Comparison of ENCODE assay signal across 1 cellular context in the genomic region with DNA sequence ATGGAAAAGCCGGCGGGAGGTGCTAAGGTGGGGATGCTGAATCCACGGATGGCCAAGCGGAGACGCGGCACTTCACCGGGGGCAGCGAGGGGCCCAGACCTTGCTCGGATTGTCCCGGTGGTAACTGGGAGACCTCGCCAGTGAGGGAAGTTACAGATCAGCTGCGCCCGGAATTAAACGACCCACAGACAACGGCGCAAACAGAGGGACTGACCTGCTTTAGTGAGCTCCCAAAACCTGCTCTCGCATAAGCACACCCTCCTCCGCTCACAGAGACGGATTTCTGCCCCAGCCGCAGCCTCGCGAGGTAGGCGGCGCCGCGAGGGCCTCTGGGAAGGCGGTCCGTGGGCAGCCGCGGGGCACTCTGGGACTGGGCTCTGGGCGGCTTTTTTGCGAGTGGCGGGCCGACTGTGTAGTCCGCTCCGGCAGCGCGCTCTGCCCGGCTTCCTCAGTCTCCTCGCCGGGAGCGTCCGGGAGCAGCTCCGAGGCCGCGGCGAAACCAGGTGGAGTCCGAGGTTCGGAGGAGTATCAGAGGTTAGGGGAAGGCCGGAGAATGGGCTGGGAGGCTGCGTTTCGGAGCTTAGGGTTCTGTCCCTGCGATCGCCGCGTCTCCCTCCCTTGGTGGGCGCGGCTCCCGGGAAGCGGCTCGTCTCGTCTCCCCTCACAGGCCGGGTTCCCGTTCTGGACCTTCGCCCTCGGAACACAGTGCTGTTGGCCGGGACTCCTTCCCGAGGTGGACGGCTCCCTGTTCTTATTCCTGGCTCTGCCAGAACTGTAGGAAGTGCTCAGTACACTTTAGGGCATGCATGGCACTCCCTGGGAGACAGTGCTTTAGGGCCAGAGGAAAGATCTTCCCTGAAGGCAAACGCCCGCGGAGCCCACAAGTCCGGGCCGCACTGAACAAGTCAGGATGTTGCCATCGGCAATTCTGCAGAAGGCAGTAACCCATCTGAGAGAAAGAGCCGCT.
TF ChIP-seq lines count a peak whose summit lies in the region.

A gene with protein sequence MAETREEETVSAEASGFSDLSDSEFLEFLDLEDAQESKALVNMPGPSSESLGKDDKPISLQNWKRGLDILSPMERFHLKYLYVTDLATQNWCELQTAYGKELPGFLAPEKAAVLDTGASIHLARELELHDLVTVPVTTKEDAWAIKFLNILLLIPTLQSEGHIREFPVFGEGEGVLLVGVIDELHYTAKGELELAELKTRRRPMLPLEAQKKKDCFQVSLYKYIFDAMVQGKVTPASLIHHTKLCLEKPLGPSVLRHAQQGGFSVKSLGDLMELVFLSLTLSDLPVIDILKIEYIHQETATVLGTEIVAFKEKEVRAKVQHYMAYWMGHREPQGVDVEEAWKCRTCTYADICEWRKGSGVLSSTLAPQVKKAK (plus strand): TSS at position 393 of the 967 bp plus-strand sequence. CDS start 5,778 bp downstream, outside the sequence.

TF ChIP-seq in HEK293, 187 proteins besides CTCF, POLR2A, EP300 and RAD21 (continued from another document):
- no peak; the same call in 1 of the 2 replicates for TF ChIP-seq ZNF121 (tag by site-specific recombination; IDR thresholded peaks at IDR 0.05)
- peak; percentile 31; the same call in 1 of the 2 replicates for TF ChIP-seq MZF1 (tag by site-specific recombination; IDR thresholded peaks at IDR 0.05; ENCODE audit: borderline replicate concordance)
- TF ChIP-seq ZNF776 (tag by site-specific recombination; IDR thresholded peaks at IDR 0.05; ENCODE audit: borderline replicate concordance), result no peak
- no peak for TF ChIP-seq ZNF707 (tag by site-specific recombination; IDR thresholded peaks at IDR 0.05)
- TF ChIP-seq ZNF626 (tag by site-specific recombination; IDR thresholded peaks at IDR 0.05), result no peak
- TF ChIP-seq ZFP41 (tag by site-specific recombination; IDR thresholded peaks at IDR 0.05; ENCODE audit: borderline replicate concordance), result no peak
- peak; percentile 74 for TF ChIP-seq SP2 (tag by site-specific recombination; IDR thresholded peaks at IDR 0.05)
- TF ChIP-seq ZNF175 (tag by site-specific recombination; IDR thresholded peaks at IDR 0.05), result no peak
- no peak for TF ChIP-seq ZNF623 (tag by site-specific recombination; IDR thresholded peaks at IDR 0.05)
- no peak for TF ChIP-seq ZBTB1 (tag by site-specific recombination; IDR thresholded peaks at IDR 0.05)
- TF ChIP-seq OSR2 (tag by site-specific recombination; IDR thresholded peaks at IDR 0.05), result no peak
- no peak for TF ChIP-seq ZNF221 (tag by site-specific recombination; IDR thresholded peaks at IDR 0.05; ENCODE audit: borderline replicate concordance)
- no peak for TF ChIP-seq ZNF544 (tag by site-specific recombination; IDR thresholded peaks at IDR 0.05)
- no peak for TF ChIP-seq ZBTB7A (tag by site-specific recombination; IDR thresholded peaks at IDR 0.05; ENCODE audit: low read depth)
- no peak for TF ChIP-seq ZNF558 (tag by site-specific recombination; IDR thresholded peaks at IDR 0.05)
- no peak for TF ChIP-seq IKZF3 (tag by site-specific recombination; IDR thresholded peaks at IDR 0.05)
- no peak for TF ChIP-seq SALL2 (tag by site-specific recombination; IDR thresholded peaks at IDR 0.05; ENCODE audit: borderline replicate concordance)
- TF ChIP-seq ZNF658 (tag by site-specific recombination; IDR thresholded peaks at IDR 0.05), result no peak
- no peak for TF ChIP-seq ZNF571 (tag by site-specific recombination; IDR thresholded peaks at IDR 0.05)
- no peak for TF ChIP-seq ZNF416 (tag by site-specific recombination; IDR thresholded peaks at IDR 0.05)
- TF ChIP-seq ZNF214 (tag by site-specific recombination; IDR thresholded peaks at IDR 0.05; ENCODE audit: borderline replicate concordance), result no peak
- TF ChIP-seq BCL11B (tag by site-specific recombination; IDR thresholded peaks at IDR 0.05; ENCODE audit: low read depth), result no peak
- TF ChIP-seq SETDB1 (IDR thresholded peaks at IDR 0.05; ENCODE audit: insufficient read length, low read length), result peak; percentile 92
- TF ChIP-seq YY2 (tag by site-specific recombination; IDR thresholded peaks at IDR 0.05), result no peak
- no peak for TF ChIP-seq ZNF473 (tag by site-specific recombination; IDR thresholded peaks at IDR 0.05)
- TF ChIP-seq MEIS1 (CRISPR knock-in tag; IDR thresholded peaks at IDR 0.05; ENCODE audit: borderline replicate concordance), result no peak
- TF ChIP-seq GLI2 (tag by site-specific recombination; IDR thresholded peaks at IDR 0.05; ENCODE audit: borderline replicate concordance, low read depth), result no peak
- TF ChIP-seq ZNF138 (tag by site-specific recombination; IDR thresholded peaks at IDR 0.05; ENCODE audit: borderline replicate concordance), result no peak
- TF ChIP-seq ZBTB21 (tag by site-specific recombination; IDR thresholded peaks at IDR 0.05), result no peak
- TF ChIP-seq ZNF701 (tag by site-specific recombination; IDR thresholded peaks at IDR 0.05), result no peak
- TF ChIP-seq, protein P1, sequence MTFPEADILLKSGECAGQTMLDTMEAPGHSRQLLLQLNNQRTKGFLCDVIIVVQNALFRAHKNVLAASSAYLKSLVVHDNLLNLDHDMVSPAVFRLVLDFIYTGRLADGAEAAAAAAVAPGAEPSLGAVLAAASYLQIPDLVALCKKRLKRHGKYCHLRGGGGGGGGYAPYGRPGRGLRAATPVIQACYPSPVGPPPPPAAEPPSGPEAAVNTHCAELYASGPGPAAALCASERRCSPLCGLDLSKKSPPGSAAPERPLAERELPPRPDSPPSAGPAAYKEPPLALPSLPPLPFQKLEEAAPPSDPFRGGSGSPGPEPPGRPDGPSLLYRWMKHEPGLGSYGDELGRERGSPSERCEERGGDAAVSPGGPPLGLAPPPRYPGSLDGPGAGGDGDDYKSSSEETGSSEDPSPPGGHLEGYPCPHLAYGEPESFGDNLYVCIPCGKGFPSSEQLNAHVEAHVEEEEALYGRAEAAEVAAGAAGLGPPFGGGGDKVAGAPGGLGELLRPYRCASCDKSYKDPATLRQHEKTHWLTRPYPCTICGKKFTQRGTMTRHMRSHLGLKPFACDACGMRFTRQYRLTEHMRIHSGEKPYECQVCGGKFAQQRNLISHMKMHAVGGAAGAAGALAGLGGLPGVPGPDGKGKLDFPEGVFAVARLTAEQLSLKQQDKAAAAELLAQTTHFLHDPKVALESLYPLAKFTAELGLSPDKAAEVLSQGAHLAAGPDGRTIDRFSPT (tag by site-specific recombination; IDR thresholded peaks at IDR 0.05), result peak; percentile 82
- 0 out of 2 replicates have a peak, but pooled peaks have one; percentile 27 for TF ChIP-seq TRIM28 (IDR thresholded peaks at IDR 0.05; ENCODE audit: borderline replicate concordance, low read length)
- no peak for TF ChIP-seq ZNF791 (tag by site-specific recombination; IDR thresholded peaks at IDR 0.05)
- TF ChIP-seq GLIS2 (tag by site-specific recombination; IDR thresholded peaks at IDR 0.05), result no peak; the same call in 1 of the 2 replicates
- 0 out of 2 replicates have a peak, but pooled peaks have one; percentile 54 for TF ChIP-seq ZNF660 (tag by site-specific recombination; IDR thresholded peaks at IDR 0.05)
- no peak for TF ChIP-seq ZNF146 (tag by site-specific recombination; IDR thresholded peaks at IDR 0.05)
- TF ChIP-seq ZNF510 (tag by site-specific recombination; IDR thresholded peaks at IDR 0.05; ENCODE audit: insufficient replicate concordance), result no peak
TF ChIP-seq in HEK293: peak in this region for 55.
